13 cellular contexts compared by ENCODE assay signal in genomic region chr2:88038263-88039105, GRCh38.
A peak's percentile ranks its signal among the peaks of the same experiment; 100 is the strongest.
DNase-seq lines count a peak whose midpoint lies in the region; TF ChIP-seq lines count a peak whose summit lies in the region.
"Had no signal": no experiment of that assay in that cellular context is flagged by ENCODE, and none has a peak within 500 bp of the region (broad histone marks: within the 10 kb centered on the region; RNA-seq: fewer than 3 reads in every experiment).

No MANE protein-coding gene starts in this region.

- H3K9me3 Mint-ChIP-seq in activated naive CD4-positive, alpha-beta T cell treated with anti-CD3 and anti-CD28 coated beads, Interleukin-2, amount 50 U/mL, for 24 hours: no peaks in the 10 kb centered on the region
- H3K9me3 Mint-ChIP-seq: CD4-positive, alpha-beta T cell had no signal

- no peaks in the 10 kb centered on the region for H3K27me3 Mint-ChIP-seq in activated naive CD4-positive, alpha-beta T cell treated with anti-CD3 and anti-CD28 coated beads, Interleukin-2, amount 50 U/mL, for 24 hours
- H3K27me3 Mint-ChIP-seq: CD4-positive, alpha-beta T cell had no signal

- DNase-seq in activated naive CD4-positive, alpha-beta T cell (lab: John Stamatoyannopoulos, UW): no peak
- DNase-seq in SW480 (ENCODE audit: low spot score): peak; percentile 16
- DNase-seq in fibroblast of pulmonary artery (ENCODE audit: low read depth): peak; percentile 82
- DNase-seq in stromal cell of bone marrow (ENCODE audit: low read depth): peak; percentile 80
- DNase-seq in NCI-H1105 treated with DMSO at 0.1 percent for 48 hours (lab: John Stamatoyannopoulos, UW): no peak
- no peak for DNase-seq in activated CD4-positive, alpha-beta T cell treated with anti-CD3 and anti-CD28 coated beads, Interleukin-2, amount 50 U/mL, for 1 hour
- DNase-seq in C1 segment of cervical spinal cord (lab: John Stamatoyannopoulos, UW): no peak
- DNase-seq: CD4-positive, alpha-beta T cell; NCI-H1417; sigmoid colon; T-helper 1 cell had no signal

- H3K27ac Mint-ChIP-seq in activated naive CD4-positive, alpha-beta T cell treated with anti-CD3 and anti-CD28 coated beads, Interleukin-2, amount 50 U/mL, for 24 hours: peak overlapping the region; percentile 63
- H3K27ac Mint-ChIP-seq: CD4-positive, alpha-beta T cell had no signal

- H3K4me1 Mint-ChIP-seq in activated naive CD4-positive, alpha-beta T cell treated with anti-CD3 and anti-CD28 coated beads, Interleukin-2, amount 50 U/mL, for 24 hours: peaks cover 61% of the 10 kb centered on the region

- H3K4me3 ChIP-seq in fibroblast of pulmonary artery (replicated peaks; ENCODE audit: low read depth, low read length): no peak overlapping the region
- H3K4me3 ChIP-seq: sigmoid colon, suprapubic skin had no signal

- H3K4me3 Mint-ChIP-seq in activated naive CD4-positive, alpha-beta T cell treated with anti-CD3 and anti-CD28 coated beads, Interleukin-2, amount 50 U/mL, for 24 hours: no peak overlapping the region
- H3K4me3 Mint-ChIP-seq: CD4-positive, alpha-beta T cell had no signal

- no peak for TF ChIP-seq CTCF in fibroblast of pulmonary artery (IDR thresholded peaks at IDR 0.05; ENCODE audit: low read length, missing control alignments)

- peaks cover 12% of the 10 kb centered on the region for H3K36me3 Mint-ChIP-seq in activated naive CD4-positive, alpha-beta T cell treated with anti-CD3 and anti-CD28 coated beads, Interleukin-2, amount 50 U/mL, for 24 hours

Comparison
In these comparisons a context has a peak if more than half of its experiments do, and no peak if none do; other contexts are left out.
1. DNase-seq: peak in SW480 (single experiment), fibroblast of pulmonary artery (single experiment) and stromal cell of bone marrow (single experiment); none in activated naive CD4-positive, alpha-beta T cell (0 of 4), NCI-H1105 treated with DMSO at 0.1 percent for 48 hours (single experiment), activated CD4-positive, alpha-beta T cell treated with anti-CD3 and anti-CD28 coated beads, Interleukin-2, amount 50 U/mL, for 1 hour (single experiment) and C1 segment of cervical spinal cord (0 of 14).